Comparison of ENCODE assay signal across 8 cellular contexts in genomic region chr15:41559239-41559488, GRCh38. TPM values are rescaled to one million over a fixed set of nuclear protein-coding genes. Genes with fewer than 3 reads are reported as not detected.
DNase-seq lines count a peak whose midpoint lies in the region; ATAC-seq and TF ChIP-seq lines count a peak whose summit lies in the region.

No MANE protein-coding gene starts in this region.

- H3K9me3 ChIP-seq in heart left ventricle = no peaks in the 10 kb centered on the region
- H3K9me3 ChIP-seq in duodenal mucosa (ENCODE audit: control insufficient read depth in 1 of 2, low read length in 2 of 2) = no peaks in the 10 kb centered on the region
- H3K9me3 ChIP-seq in mucosa of rectum (ENCODE audit: control insufficient read depth in 2 of 2, low read length in 2 of 2) = no peaks in the 10 kb centered on the region
- no peaks in the 10 kb centered on the region for H3K9me3 ChIP-seq in aorta (ENCODE audit: control insufficient read depth, low read length)

- intact Hi-C loops in heart left ventricle (cut with DNase I) (loop anchor here in 8 of 10 donors (5.0 to 10.0 kb wide), 3 partner anchors 43 to 256 kb away; no protein-coding TSS in a partner anchor), left cardiac atrium (cut with DNase I) (loop anchor here in 1 of 2 donors (5.0 kb wide), 1 partner anchor 253 kb away; no protein-coding TSS in a partner anchor), aorta (cut with DNase I) (no loop called here)

- TF ChIP-seq POLR2A in heart left ventricle (IDR thresholded peaks at IDR 0.05) = no peak

- H3K27me3 ChIP-seq in heart left ventricle = peaks cover 0 to 6% (median 0%) of the 10 kb centered on the region in 9 donors
- H3K27me3 ChIP-seq in duodenal mucosa (ENCODE audit: control insufficient read depth in 1 of 2, insufficient read depth in 2 of 2, low read length in 2 of 2) = peaks cover 2 to 4% of the 10 kb centered on the region in 2 donors
- peaks cover 4 to 9% of the 10 kb centered on the region in 2 donors for H3K27me3 ChIP-seq in mucosa of rectum (ENCODE audit: control insufficient read depth in 2 of 2, insufficient read depth in 2 of 2, low read length in 2 of 2)
- H3K27me3 ChIP-seq in aorta (ENCODE audit: control insufficient read depth in 1 of 2, insufficient read depth in 2 of 2, low read length in 1 of 2) = no peaks in the 10 kb centered on the region

- TF ChIP-seq CTCF in heart left ventricle (IDR thresholded peaks at IDR 0.05) = no peak

- peak overlapping the region; percentile 48 to 94 (median 62) for H3K4me3 ChIP-seq in heart left ventricle
- H3K4me3 ChIP-seq in duodenal mucosa (ENCODE audit: low read depth in 1 of 2, low read length in 2 of 2) = peak overlapping the region; percentile 57 to 59
- H3K4me3 ChIP-seq in mucosa of rectum (ENCODE audit: low read length in 2 of 2) = peak overlapping the region; percentile 21 to 52
- H3K4me3 ChIP-seq in aorta (ENCODE audit: low read length in 2 of 2) = peak overlapping the region; percentile 77 to 90

- H3K27ac ChIP-seq in heart left ventricle (peak overlapping the region in 3 of 12 donors; percentile 34 to 66 (median 45)), duodenal mucosa (ENCODE audit: low read depth, low read length) (no peak overlapping the region), mucosa of rectum (ENCODE audit: low read depth in 2 of 2, low read length in 2 of 2) (no peak overlapping the region), aorta (ENCODE audit: low read depth in 1 of 2, low read length in 2 of 2) (no peak overlapping the region)

- 0 to 1% (median 1%) methylated on average over 12 to 35 of the region's 35 CpGs for WGBS in heart left ventricle, 4 donors
- WGBS in aorta, 2 donors = 0 to 1% methylated on average over 11 to 35 of the region's 35 CpGs

- no peaks in the 10 kb centered on the region for H3K36me3 ChIP-seq in heart left ventricle
- peaks cover 0 to 3% of the 10 kb centered on the region in 2 donors for H3K36me3 ChIP-seq in duodenal mucosa (ENCODE audit: control insufficient read depth in 1 of 2, insufficient read depth in 2 of 2, low read length in 2 of 2)
- H3K36me3 ChIP-seq in mucosa of rectum (ENCODE audit: control insufficient read depth in 2 of 2, insufficient read depth in 2 of 2, low read length in 2 of 2) = no peaks in the 10 kb centered on the region
- no peaks in the 10 kb centered on the region for H3K36me3 ChIP-seq in aorta (ENCODE audit: control insufficient read depth in 1 of 2, insufficient read depth in 2 of 2, low read length in 1 of 2)

- DNase-seq in heart left ventricle = no peak
- no peak for DNase-seq in left cardiac atrium
- DNase-seq in aorta = no peak
- no peak for DNase-seq in mesenteric fat pad (ENCODE audit: low spot score)

- H3K4me1 ChIP-seq in heart left ventricle (peaks cover 0 to 45% (median 19%) of the 10 kb centered on the region in 12 donors), duodenal mucosa (ENCODE audit: control insufficient read depth in 1 of 2, insufficient read depth in 2 of 2, low read length in 2 of 2) (peaks cover 22 to 23% of the 10 kb centered on the region in 2 donors), mucosa of rectum (ENCODE audit: control insufficient read depth in 2 of 2, insufficient read depth in 2 of 2, low read length in 2 of 2) (peaks cover 8 to 18% of the 10 kb centered on the region in 2 donors), aorta (ENCODE audit: control insufficient read depth in 1 of 2, insufficient read depth in 2 of 2, low read length in 2 of 2) (no peaks in the 10 kb centered on the region)

- H3K9ac ChIP-seq in duodenal mucosa (ENCODE audit: low read depth in 1 of 2, low read length in 2 of 2) (peak overlapping the region; percentile 48 to 49), mucosa of rectum (ENCODE audit: low read depth in 1 of 2, low read length in 2 of 2) (peak overlapping the region in 1 of 2 donors; percentile 4)

- no peak for ATAC-seq in heart left ventricle
- no peak for ATAC-seq in left cardiac atrium
- ATAC-seq in aorta (ENCODE audit: low FRiP score) = no peak
- ATAC-seq in GM18502 (IDR thresholded peaks at IDR 0.05; ENCODE audit: poor library complexity, unreplicated experiment) = no peak
- no peak for ATAC-seq in HG03280 (IDR thresholded peaks at IDR 0.05; ENCODE audit: unreplicated experiment)

RNA-seq across cellular contexts. Expression of gene TYRO3, which starts 0.2 kb away (rescaled TPM):
- total RNA-seq in heart left ventricle (10 to 100 TPM in 3 of 9 donors, 1 to 10 TPM in 6; 2.5 to 15.4 (median 3.7) TPM), left cardiac atrium (10 to 100 TPM in 1 of 2 donors, 1 to 10 TPM in 1; 9.1 to 21.0 TPM), aorta (1 to 10 TPM; 6.0 to 9.8 TPM), mesenteric fat pad (63.4 TPM)
- polyA plus RNA-seq in heart left ventricle (10 to 100 TPM in 1 of 2 donors, 1 to 10 TPM in 1; 2.6 to 13.7 TPM), aorta (1 to 10 TPM; 3.4 to 4.5 TPM)

RNA-seq across cellular contexts. Expression of gene RPAP1, which starts 15.1 kb away (rescaled TPM):
- total RNA-seq in heart left ventricle = 10 to 100 TPM; 13.7 to 32.5 (median 23.7) TPM
- 10 to 100 TPM; 13.4 to 15.4 TPM for polyA plus RNA-seq in heart left ventricle
- total RNA-seq in left cardiac atrium = 10 to 100 TPM; 18.3 to 20.1 TPM
- 10 to 100 TPM; 19.9 to 27.5 TPM for total RNA-seq in aorta
- 1 to 10 TPM; 7.5 to 8.6 TPM for polyA plus RNA-seq in aorta
- 26.7 TPM for total RNA-seq in mesenteric fat pad

RNA-seq across cellular contexts. Expression of gene LTK, which starts 45.5 kb away (rescaled TPM):
- total RNA-seq in heart left ventricle (1 to 10 TPM in 1 of 9 donors, under 1 TPM in 8; 0.14 to 1.6 (median 0.37) TPM), left cardiac atrium (under 1 TPM; 0.50 to 0.68 TPM), aorta (1 to 10 TPM in 1 of 2 donors, under 1 TPM in 1; 0.19 to 1.1 TPM), mesenteric fat pad (0.77 TPM)
- polyA plus RNA-seq in heart left ventricle (under 1 TPM; 0.34 to 0.36 TPM), aorta (1 to 10 TPM in 1 of 2 donors, under 1 TPM in 1; 0.38 to 1.9 TPM)

Comparison
In these comparisons a context has a peak if more than half of its experiments do, and no peak if none do; other contexts are left out.
1. intact Hi-C loops: an anchor here in heart left ventricle (5.0 to 10.0 kb wide); none called in aorta.